ENCODE assay signal across 8 cellular contexts in the genomic region with DNA sequence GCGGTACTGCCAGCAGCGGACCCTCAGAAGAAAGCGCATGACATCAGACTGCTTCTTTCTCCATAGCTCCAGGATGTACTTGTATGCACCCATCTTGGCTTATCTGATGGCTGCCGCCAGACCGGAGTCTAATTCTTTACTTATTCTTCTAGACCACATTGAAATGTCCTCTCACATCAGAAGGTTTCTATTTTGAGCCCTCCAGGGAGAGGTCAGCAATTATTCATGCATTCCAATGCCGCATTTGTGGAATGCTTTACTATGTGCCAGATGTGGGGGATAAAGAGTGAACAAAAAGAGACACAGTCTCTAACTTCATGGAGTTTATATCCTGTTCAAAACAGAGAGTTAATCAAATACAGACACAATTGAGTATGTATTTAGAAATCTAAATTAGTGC.
A peak's percentile ranks its signal among the peaks of the same experiment; 100 is the strongest.
DNase-seq lines count a peak whose midpoint lies in the region; ATAC-seq lines count a peak whose summit lies in the region.

No MANE protein-coding gene starts in this region.

- no peak overlapping the region for H3K27ac Mint-ChIP-seq in T-cell

- no peak overlapping the region for H4K8ac ChIP-seq in neuronal stem cell (ENCODE audit: low read depth, low read length)

- no peaks in the 10 kb centered on the region for H3K79me1 ChIP-seq in neuronal stem cell (ENCODE audit: low read depth, low read length)

- no peak overlapping the region for H3K4me3 Mint-ChIP-seq in T-cell

- no peak overlapping the region for H2AK5ac ChIP-seq in neuronal stem cell (ENCODE audit: low read depth, low read length)

- H3K27ac ChIP-seq in SJSA1 (peak overlapping the region; percentile 67), neuronal stem cell (replicated peaks; ENCODE audit: low read length) (no peak overlapping the region)

- no peak overlapping the region for H2BK15ac ChIP-seq in neuronal stem cell (ENCODE audit: low read length)

- H3K23ac ChIP-seq in neuronal stem cell (ENCODE audit: low read depth, low read length, poor library complexity) = no peak overlapping the region

- no peak overlapping the region for H2BK12ac ChIP-seq in neuronal stem cell (ENCODE audit: low read length)

- no peak overlapping the region for H3K18ac ChIP-seq in neuronal stem cell (ENCODE audit: low read length)

- DNase-seq in Caki2 (ENCODE audit: low read depth) = peak; percentile 83
- peak; percentile 68 to 92 for DNase-seq in SJSA1 (ENCODE audit: low read depth in 1 of 2, low spot score in 2 of 2)
- peak; percentile 82 for DNase-seq in fibroblast of gingiva (ENCODE audit: low read depth)
- no peak for DNase-seq in neuronal stem cell (ENCODE audit: low spot score)
- no peak for DNase-seq in T-cell
- no peak for DNase-seq in NCI-H345 treated with DMSO at 0.1 percent for 48 hours (lab: John Stamatoyannopoulos, UW; ENCODE audit: unreplicated experiment)
- DNase-seq in NK-92 (lab: John Stamatoyannopoulos, UW; ENCODE audit: unreplicated experiment) = no peak
- DNase-seq in Ammon's horn (ENCODE audit: low spot score) = no peak

- peak overlapping the region; percentile 39 for H2AFZ ChIP-seq in neuronal stem cell (ENCODE audit: low read length)

- no peaks in the 10 kb centered on the region for H3K9me3 ChIP-seq in SJSA1 (replicated peaks)
- H3K9me3 ChIP-seq in neuronal stem cell (replicated peaks in 1 of 2; ENCODE audit: control insufficient read depth in 2 of 2, insufficient read depth in 1 of 2, low read depth in 1 of 2, low read length in 2 of 2) = no peaks in the 10 kb centered on the region

- H3K36me3 ChIP-seq in SJSA1 (no peaks in the 10 kb centered on the region), neuronal stem cell (replicated peaks in 1 of 2; ENCODE audit: control insufficient read depth in 2 of 2, insufficient read depth in 2 of 2, low read length in 2 of 2) (no peaks in the 10 kb centered on the region)

- CTCF ChIA-PET in T-cell (lab: Charles Lee) = no interaction called here

- H3K36me3 Mint-ChIP-seq in T-cell = peaks cover 50% of the 10 kb centered on the region

- H2BK120ac ChIP-seq in neuronal stem cell (ENCODE audit: low read depth, low read length) = no peak overlapping the region

- no peaks in the 10 kb centered on the region for H3K9me3 Mint-ChIP-seq in T-cell

- no peak overlapping the region for H3K4ac ChIP-seq in neuronal stem cell (ENCODE audit: low read length)

- H3K4me3 ChIP-seq in SJSA1 (no peak overlapping the region), neuronal stem cell (ENCODE audit: low read length in 2 of 2) (no peak overlapping the region)

- H3K4me1 Mint-ChIP-seq in T-cell = no peaks in the 10 kb centered on the region

- no peak overlapping the region for H3K14ac ChIP-seq in neuronal stem cell (ENCODE audit: low read length)

- no peak overlapping the region for H4K91ac ChIP-seq in neuronal stem cell (ENCODE audit: low read depth, low read length, poor library complexity)

- ATAC-seq in T-cell (replicated peaks in 1 of 4) = no peak

- no peak overlapping the region for H2BK5ac ChIP-seq in neuronal stem cell (ENCODE audit: low read length)

- in situ Hi-C loops in Caki2 (cut with HindIII; ENCODE audit: low pct_unique_long_range_greater_than_20kb, low sequenced_read_pairs) = no loop called here

- H3K27me3 Mint-ChIP-seq in T-cell = peaks cover 6% of the 10 kb centered on the region in 2 donors

- POLR2A ChIA-PET in T-cell (lab: Charles Lee) = no interaction called here

- no CpG with 5 or more reads among the region's 6 CpGs for WGBS in neuronal stem cell (ENCODE audit: extremely low coverage in 2 of 2, insufficient read length in 2 of 2, insufficient replicate concordance in 1 of 2), 2 donors

- H3K27me3 ChIP-seq in SJSA1 (replicated peaks) = no peaks in the 10 kb centered on the region
- H3K27me3 ChIP-seq in neuronal stem cell (ENCODE audit: control insufficient read depth in 3 of 3, insufficient read depth in 3 of 3, low read depth in 1 of 3, low read length in 3 of 3) = no peaks in the 10 kb centered on the region

- H3K4me2 ChIP-seq in neuronal stem cell (ENCODE audit: insufficient read depth, low read length, poor library complexity, severe bottlenecking) = no peak overlapping the region

- H3K4me1 ChIP-seq in SJSA1 (replicated peaks) (peaks cover 39% of the 10 kb centered on the region), neuronal stem cell (ENCODE audit: control insufficient read depth in 2 of 2, insufficient read depth in 1 of 2, low read depth in 1 of 2, low read length in 2 of 2) (peaks cover 0 to 10% of the 10 kb centered on the region in 2 donors)

- H3K9ac ChIP-seq in neuronal stem cell (ENCODE audit: low read depth, low read length, poor library complexity) = no peak overlapping the region

Comparison
In these comparisons a context has a peak if more than half of its experiments do, and no peak if none do; other contexts are left out.
1. DNase-seq: peak in Caki2 (single experiment), SJSA1 (2 of 2) and fibroblast of gingiva (single experiment); none in neuronal stem cell (single experiment), T-cell (0 of 34), NCI-H345 treated with DMSO at 0.1 percent for 48 hours (single experiment), NK-92 (single experiment) and Ammon's horn (single experiment).